25 cellular contexts compared by ENCODE assay signal in genomic region chr15:49024840-49025239, GRCh38. TPM values are rescaled to one million over a fixed set of nuclear protein-coding genes. Genes with fewer than 3 reads are reported as not detected.
DNase-seq lines count a peak whose midpoint lies in the region; ATAC-seq, FAIRE-seq and TF ChIP-seq lines count a peak whose summit lies in the region.
"Had no signal": no experiment of that assay in that cellular context is flagged by ENCODE, and none has a peak within 500 bp of the region (broad histone marks: within the 10 kb centered on the region; RNA-seq: fewer than 3 reads in every experiment).

No MANE protein-coding gene starts in this region.

- H3K27ac Mint-ChIP-seq in activated CD8-positive, alpha-beta memory T cell treated with anti-CD3 and anti-CD28 coated beads, Interleukin-2, amount 10 ng/mL, durations not matched to agents 7 days and 5 days: peak overlapping the region; percentile 6
- H3K27ac Mint-ChIP-seq: immature natural killer cell, neural progenitor cell had no signal

- no peaks in the 10 kb centered on the region for H3K27me3 Mint-ChIP-seq in activated CD8-positive, alpha-beta memory T cell treated with anti-CD3 and anti-CD28 coated beads, Interleukin-2, amount 10 ng/mL, durations not matched to agents 7 days and 5 days

- CTCF ChIA-PET in activated CD8-positive, alpha-beta memory T cell treated with anti-CD3 and anti-CD28 coated beads, Interleukin-2, amount 10 ng/mL, durations not matched to agents 7 days and 5 days (lab: Charles Lee): interaction anchor here (1.0 kb wide), 1 partner anchor 15 kb away, joined by 3 read pairs; no protein-coding TSS in a partner anchor

- H3K4me3 Mint-ChIP-seq in activated CD8-positive, alpha-beta memory T cell treated with anti-CD3 and anti-CD28 coated beads, Interleukin-2, amount 10 ng/mL, durations not matched to agents 7 days and 5 days: no peak overlapping the region
- H3K4me3 Mint-ChIP-seq: CD14-positive monocyte, immature natural killer cell, neural progenitor cell had no signal

- no peak overlapping the region for H3K9ac ChIP-seq in kidney (ENCODE audit: low read length in 2 of 2)
- H3K9ac ChIP-seq: neural progenitor cell had no signal

- H3K4me1 ChIP-seq in kidney (ENCODE audit: control insufficient read depth in 1 of 2, insufficient read depth in 1 of 2, low read depth in 1 of 2, low read length in 2 of 2): no peaks in the 10 kb centered on the region
- H3K4me1 ChIP-seq: ascending aorta, gastroesophageal sphincter, neural progenitor cell, upper lobe of left lung had no signal

- FAIRE-seq in islet of Langerhans (lab: Jason Lieb, UNC) (peak; percentile 47), kidney (lab: Jason Lieb, UNC) (no peak)
- FAIRE-seq: colon had no signal

- H3K4me1 Mint-ChIP-seq in activated CD8-positive, alpha-beta memory T cell treated with anti-CD3 and anti-CD28 coated beads, Interleukin-2, amount 10 ng/mL, durations not matched to agents 7 days and 5 days: peaks cover 18% of the 10 kb centered on the region
- H3K4me1 Mint-ChIP-seq: CD14-positive monocyte, neural progenitor cell had no signal

- peaks cover 14 to 27% of the 10 kb centered on the region in 2 donors for H3K36me3 ChIP-seq in kidney (ENCODE audit: control insufficient read depth in 1 of 2, insufficient read depth in 2 of 2, low read length in 2 of 2)
- H3K36me3 ChIP-seq: neural progenitor cell had no signal

- no peaks in the 10 kb centered on the region for H3K9me3 ChIP-seq in kidney (ENCODE audit: control insufficient read depth in 1 of 2, low read length in 2 of 2)
- H3K9me3 ChIP-seq: ascending aorta, gastroesophageal sphincter, upper lobe of left lung had no signal

- intact Hi-C loops in kidney (cut with DNase I): no loop called here

- peaks cover 54% of the 10 kb centered on the region for H3K36me3 Mint-ChIP-seq in activated CD8-positive, alpha-beta memory T cell treated with anti-CD3 and anti-CD28 coated beads, Interleukin-2, amount 10 ng/mL, durations not matched to agents 7 days and 5 days

- ATAC-seq in activated CD8-positive, alpha-beta memory T cell treated with anti-CD3 and anti-CD28 coated beads, Interleukin-2, amount 10 ng/mL, durations not matched to agents 7 days and 5 days: no peak
- ATAC-seq in GM21723 (IDR thresholded peaks at IDR 0.05; ENCODE audit: unreplicated experiment): peak; percentile 74
- ATAC-seq in HG03159 (IDR thresholded peaks at IDR 0.05; ENCODE audit: unreplicated experiment): peak; percentile 67
- ATAC-seq: gastroesophageal sphincter, sciatic nerve had no signal

- DNase-seq in activated CD8-positive, alpha-beta memory T cell treated with anti-CD3 and anti-CD28 coated beads, Interleukin-2, amount 10 ng/mL, durations not matched to agents 7 days and 5 days: no peak
- no peak for DNase-seq in activated CD8-positive, alpha-beta memory T cell treated with anti-CD3 and anti-CD28 coated beads, Interleukin-2, amount 50 U/mL, for 48 hours
- DNase-seq in kidney (no peak), activated gamma-delta T cell (lab: John Stamatoyannopoulos, UW) (no peak), OCI-M2 (lab: John Stamatoyannopoulos, UW; ENCODE audit: unreplicated experiment) (no peak)
- DNase-seq: 8988T; activated CD4-positive, alpha-beta T cell treated with anti-CD3 and anti-CD28 coated beads, Interleukin-2, amount 50 U/mL, for 4 hours; activated effector memory CD4-positive, alpha-beta T cell treated with anti-CD3 and anti-CD28 coated beads, Interleukin-2, amount 50 U/mL, for 16 hours; DMS79 treated with DMSO at 0.1 percent for 48 hours; immature natural killer cell; IMR-90; NCI-H1048; NK-92 treated with Interleukin-12 subunit alpha and Interleukin-12 subunit beta, amount 100 ng/mL, for 24 hours; SIG-M5; stimulated activated CD4-positive, alpha-beta T cell treated with anti-CD3 and anti-CD28 coated beads, Interleukin-4, amount 100 ng/mL, for 24 hours; upper lobe of left lung had no signal

- H3K27ac ChIP-seq in kidney (ENCODE audit: low read depth in 2 of 2, low read length in 2 of 2): no peak overlapping the region
- H3K27ac ChIP-seq: ascending aorta, gastroesophageal sphincter, neural progenitor cell, upper lobe of left lung had no signal

- H3K9me3 Mint-ChIP-seq in activated CD8-positive, alpha-beta memory T cell treated with anti-CD3 and anti-CD28 coated beads, Interleukin-2, amount 10 ng/mL, durations not matched to agents 7 days and 5 days (ENCODE audit: low read depth): no peaks in the 10 kb centered on the region
- H3K9me3 Mint-ChIP-seq: CD14-positive monocyte, immature natural killer cell, neural progenitor cell had no signal

- no peak overlapping the region for H3K4me3 ChIP-seq in kidney (ENCODE audit: low read length in 2 of 2)
- H3K4me3 ChIP-seq: ascending aorta, gastroesophageal sphincter, neural progenitor cell, upper lobe of left lung had no signal

- TF ChIP-seq CTCF in kidney (IDR thresholded peaks at IDR 0.05; ENCODE audit: borderline replicate concordance, extremely low read depth, insufficient read depth): no peak

RNA-seq across cellular contexts. Expression of gene SECISBP2L, which starts 21.4 kb away (rescaled TPM):
- total RNA-seq in activated CD8-positive, alpha-beta memory T cell treated with anti-CD3 and anti-CD28 coated beads, Interleukin-2, amount 10 ng/mL, durations not matched to agents 7 days and 5 days: 10 to 100 TPM; 29.3 to 32.3 TPM
- total RNA-seq in kidney: 67.0 TPM
- polyA plus RNA-seq in kidney (ENCODE audit: insufficient read depth, low read depth, low replicate concordance): 10.2 TPM
